Comparison of ENCODE assay signal across 8 cellular contexts in the genomic region with DNA sequence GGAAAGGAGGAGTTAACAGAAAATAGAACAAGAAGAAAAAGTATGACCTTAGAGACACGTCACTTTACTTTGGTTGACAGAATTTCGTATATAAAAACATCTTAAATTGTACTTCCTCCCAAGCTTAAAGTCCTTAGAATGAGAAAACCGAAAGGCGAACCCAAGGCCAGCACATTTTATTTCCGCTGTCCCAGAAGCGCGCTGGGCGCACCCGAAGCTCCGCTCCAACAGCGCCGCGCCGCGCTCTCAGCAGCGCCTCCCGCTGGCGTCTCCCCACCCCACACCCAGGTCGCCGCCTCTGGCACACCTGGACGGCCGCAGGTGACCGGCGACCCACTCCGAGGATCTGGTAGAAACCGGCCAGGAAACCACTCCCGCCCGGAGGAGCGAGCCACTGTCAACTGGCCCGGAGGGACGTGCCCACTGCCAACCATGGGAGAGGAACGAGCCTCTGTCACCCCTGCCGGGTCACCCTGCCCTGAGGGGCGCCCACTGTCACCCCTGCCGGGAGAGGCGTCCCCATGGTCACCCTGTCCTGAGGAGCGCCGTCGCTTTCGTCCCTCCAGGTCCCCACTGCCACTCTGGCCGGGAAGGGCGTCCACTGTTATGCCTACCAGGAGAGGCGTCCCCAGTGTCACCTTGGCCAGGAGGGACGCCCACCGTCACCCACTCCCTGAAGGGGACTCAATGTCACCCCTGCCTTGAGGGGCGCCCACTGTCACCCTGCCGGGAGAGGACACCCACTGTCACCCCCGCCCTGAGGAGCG. TPM values are rescaled to one million over a fixed set of nuclear protein-coding genes. Genes with fewer than 3 reads are reported as not detected.
A peak's percentile ranks its signal among the peaks of the same experiment; 100 is the strongest.
DNase-seq lines count a peak whose midpoint lies in the region; ATAC-seq and TF ChIP-seq lines count a peak whose summit lies in the region.

No MANE protein-coding gene starts in this region.

- H3K4me3 ChIP-seq in esophagus squamous epithelium: peak overlapping the region; percentile 68 to 91 (median 80)

- H3K27ac ChIP-seq in esophagus squamous epithelium: peak overlapping the region; percentile 90 to 96 (median 92)

- peak; percentile 56 for ATAC-seq in HG03439 (IDR thresholded peaks at IDR 0.05; ENCODE audit: unreplicated experiment)
- peak; percentile 27 to 47 (median 32) for ATAC-seq in natural killer cell
- ATAC-seq in stimulated activated naive CD8-positive, alpha-beta T cell treated with anti-CD3 and anti-CD28 coated beads, Interleukin-15, Interleukin-2, amounts not matched to agents 100 U/mL and 50 U/mL, for 24 hours: peak; percentile 25

- H3K4me1 ChIP-seq in esophagus squamous epithelium: peaks cover 4 to 16% (median 10%) of the 10 kb centered on the region in 3 donors

- H3K4me1 Mint-ChIP-seq in natural killer cell: peaks cover 9 to 15% of the 10 kb centered on the region in 2 donors

- no peaks in the 10 kb centered on the region for H3K9me3 ChIP-seq in esophagus squamous epithelium

- TF ChIP-seq CTCF in esophagus squamous epithelium (IDR thresholded peaks at IDR 0.05) (peak; percentile 74 to 92 (median 89)), natural killer cell (IDR thresholded peaks at IDR 0.05) (peak; percentile 97)

- H3K36me3 Mint-ChIP-seq in natural killer cell: no peaks in the 10 kb centered on the region

- TF ChIP-seq POLR2A in esophagus squamous epithelium (IDR thresholded peaks at IDR 0.05): no peak

- peak overlapping the region; percentile 94 for H3K4me3 Mint-ChIP-seq in natural killer cell

- H3K36me3 ChIP-seq in esophagus squamous epithelium: no peaks in the 10 kb centered on the region

- DNase-seq in CD1c-positive myeloid dendritic cell (ENCODE audit: extremely low spot score) (peak; percentile 81), GM19240 (ENCODE audit: insufficient read length, low spot score) (peak; percentile 33), NOMO-1 treated with DMSO at 0.1 percent for 48 hours (lab: John Stamatoyannopoulos, UW; ENCODE audit: unreplicated experiment) (peak; percentile 74), activated T-cell treated with anti-CD3 and anti-CD28 coated beads for 24 hours (ENCODE audit: low read depth) (peak; percentile 55), esophagus squamous epithelium (lab: John Stamatoyannopoulos, UW) (no peak), natural killer cell (peak; percentile 65)
- DNase-seq in stimulated activated naive CD8-positive, alpha-beta T cell treated with anti-CD3 and anti-CD28 coated beads, Interleukin-15, Interleukin-2, amounts not matched to agents 100 U/mL and 50 U/mL, for 24 hours: peak; percentile 82

- no peaks in the 10 kb centered on the region for H3K27me3 Mint-ChIP-seq in natural killer cell (ENCODE audit: low read depth in 2 of 2)

- H3K9me3 Mint-ChIP-seq in natural killer cell: no peaks in the 10 kb centered on the region

- peak overlapping the region; percentile 88 to 92 for H3K27ac Mint-ChIP-seq in natural killer cell

- no peaks in the 10 kb centered on the region for H3K27me3 ChIP-seq in esophagus squamous epithelium

- intact Hi-C loops in esophagus squamous epithelium (cut with DNase I): loop anchor here (5.0 kb wide), 1 partner anchor 40 kb away; a partner anchor contains a TSS
- intact Hi-C loops in natural killer cell (cut with micrococcal nuclease): loop anchor here (1.0 to 5.0 kb wide), 3 partner anchors 55 to 245 kb away; a partner anchor contains a TSS

- 1 to 3% methylated on average over 6 to 7 of the region's 49 CpGs for WGBS in esophagus squamous epithelium, 2 donors

RNA-seq across cellular contexts. Expression of a gene that starts 0.8 kb away (rescaled TPM):
- total RNA-seq in esophagus squamous epithelium (10 to 100 TPM; 43.1 to 64.3 (median 59.5) TPM), natural killer cell (10 to 100 TPM; 26.3 to 31.1 (median 30.4) TPM)

RNA-seq across cellular contexts. Expression of a gene that starts 39.6 kb away (rescaled TPM):
- total RNA-seq in esophagus squamous epithelium (10 to 100 TPM; 34.8 to 45.3 (median 37.1) TPM), natural killer cell (10 to 100 TPM; 32.8 to 44.7 (median 33.5) TPM)
